ENCODE assay signal across 1 cellular context in genomic region chr9:94081864-94082468, GRCh38.
TF ChIP-seq lines count a peak whose summit lies in the region.

No MANE protein-coding gene starts in this region.

TF ChIP-seq in K562, 482 proteins besides CTCF, POLR2A, EP300 and RAD21 (continued from another document):
- TF ChIP-seq HINFP (tag; conservative IDR thresholded peaks at IDR 0.05; ENCODE audit: low read depth) (no peak), HDAC3 (IDR thresholded peaks at IDR 0.05; ENCODE audit: borderline replicate concordance, partially characterized antibody) (no peak), SMARCC2 (IDR thresholded peaks at IDR 0.05; ENCODE audit: low read depth) (no peak), CBX1 (IDR thresholded peaks at IDR 0.05; ENCODE audit: low read depth) (no peak), ZMIZ1 (IDR thresholded peaks at IDR 0.05; ENCODE audit: low read depth in 2 of 2, low read length in 2 of 2) (no peak), RFX1 (IDR thresholded peaks at IDR 0.05) (no peak), E2F5 (CRISPR knock-in tag; IDR thresholded peaks at IDR 0.05) (no peak), ZFP91 (CRISPR knock-in tag; IDR thresholded peaks at IDR 0.05) (no peak)
